In genomic region chr1:241817331-241817792, GRCh38 we compare ENCODE assay signal across 21 cellular contexts. TPM values are rescaled to one million over a fixed set of nuclear protein-coding genes. Genes with fewer than 3 reads are reported as not detected.
DNase-seq lines count a peak whose midpoint lies in the region; ATAC-seq, FAIRE-seq and TF ChIP-seq lines count a peak whose summit lies in the region.
"Had no signal": no experiment of that assay in that cellular context is flagged by ENCODE, and none has a peak within 500 bp of the region (broad histone marks: within the 10 kb centered on the region; RNA-seq: fewer than 3 reads in every experiment).

No MANE protein-coding gene starts in this region.

- DNase-seq in HT1080 (ENCODE audit: low read depth): peak; percentile 6
- DNase-seq in K562 (ENCODE audit: extremely low read depth in 1 of 4, low spot score in 3 of 4): no peak
- peak; percentile 90 for DNase-seq in mesenchymal stem cell
- no peak for DNase-seq in activated CD4-positive, alpha-beta T cell treated with anti-CD3 and anti-CD28 coated beads for 36 hours
- DNase-seq in HEK293T (ENCODE audit: extremely low spot score): no peak
- DNase-seq: activated CD8-positive, alpha-beta memory T cell treated with anti-CD3 and anti-CD28 coated beads, Interleukin-2, amount 50 U/mL, for 4 hours; activated naive CD4-positive, alpha-beta T cell treated with anti-CD3 and anti-CD28 coated beads, Interleukin-2, amount 10 ng/mL, durations not matched to agents 7 days and 5 days; hippocampal formation; KG1; NCI-H1436 treated with DMSO at 0.1 percent for 48 hours; NCI-H446; psoas muscle; testis had no signal

- no peak for TF ChIP-seq CTCF in K562 (IDR thresholded peaks at IDR 0.05 in 2 of 3, conservative IDR thresholded peaks at IDR 0.05 in 1 of 3; ENCODE audit: insufficient read depth in 2 of 3, low read depth in 1 of 3, low read length in 3 of 3)

- no peak overlapping the region for H3K27ac Mint-ChIP-seq in activated CD4-positive, alpha-beta T cell treated with anti-CD3 and anti-CD28 coated beads for 36 hours
- H3K27ac Mint-ChIP-seq: activated naive CD4-positive, alpha-beta T cell treated with anti-CD3 and anti-CD28 coated beads, Interleukin-2, amount 10 ng/mL, durations not matched to agents 7 days and 5 days had no signal

- no peaks in the 10 kb centered on the region for H3K9me3 Mint-ChIP-seq in activated CD4-positive, alpha-beta T cell treated with anti-CD3 and anti-CD28 coated beads for 36 hours (ENCODE audit: low read depth)
- H3K9me3 Mint-ChIP-seq: activated naive CD4-positive, alpha-beta T cell treated with anti-CD3 and anti-CD28 coated beads, Interleukin-2, amount 10 ng/mL, durations not matched to agents 7 days and 5 days had no signal

- H3K36me3 Mint-ChIP-seq in activated CD4-positive, alpha-beta T cell treated with anti-CD3 and anti-CD28 coated beads for 36 hours (ENCODE audit: low read depth): no peaks in the 10 kb centered on the region
- H3K36me3 Mint-ChIP-seq: activated naive CD4-positive, alpha-beta T cell treated with anti-CD3 and anti-CD28 coated beads, Interleukin-2, amount 10 ng/mL, durations not matched to agents 7 days and 5 days; naive B cell had no signal

- H3K27me3 ChIP-seq in BLaER1 treated with 17β-estradiol and CSF1 and Interleukin-3, amounts not matched to agents 10 nM and 100 nM: no peaks in the 10 kb centered on the region
- H3K27me3 ChIP-seq in K562 (ENCODE audit: control insufficient read depth in 2 of 2, insufficient read depth in 2 of 2, low read length in 2 of 2) (no peaks in the 10 kb centered on the region), mesenchymal stem cell (ENCODE audit: control insufficient read depth in 1 of 2, insufficient read depth in 1 of 2, low read length in 2 of 2) (no peaks in the 10 kb centered on the region)
- H3K27me3 ChIP-seq: testis had no signal

- ATAC-seq in K562 (no peak), HG03460 (IDR thresholded peaks at IDR 0.05; ENCODE audit: unreplicated experiment) (no peak), GM19328 (IDR thresholded peaks at IDR 0.05; ENCODE audit: unreplicated experiment) (no peak)
- ATAC-seq in activated CD4-positive, alpha-beta T cell treated with anti-CD3 and anti-CD28 coated beads for 36 hours: no peak
- ATAC-seq: activated CD4-positive, CD25-positive, alpha-beta regulatory T cell treated with anti-CD3 and anti-CD28 coated beads, Interleukin-2, amount 50 U/mL, for 24 hours; Panc1; psoas muscle had no signal

- no peak overlapping the region for H3K4me3 ChIP-seq in BLaER1 treated with 17β-estradiol and CSF1 and Interleukin-3, amounts not matched to agents 10 nM and 100 nM
- H3K4me3 ChIP-seq in K562 (no peak overlapping the region), mesenchymal stem cell (ENCODE audit: insufficient read depth in 1 of 2, low read depth in 1 of 2, low read length in 2 of 2) (peak overlapping the region in 1 of 2 experiments; percentile 31)
- H3K4me3 ChIP-seq: psoas muscle, testis had no signal

- 47% methylated on average over 1 of the region's 1 CpG for WGBS in K562 (ENCODE audit: insufficient coverage, low coverage, missing lambda C conversion rate)
- WGBS in mesenchymal stem cell: no CpG with 5 or more reads among the region's 1 CpG

- no peaks in the 10 kb centered on the region; a peak in 1 of 22 replicates for H4K20me1 ChIP-seq in BLaER1 treated with 17β-estradiol and CSF1 and Interleukin-3, amounts not matched to agents 10 nM and 100 nM
- no peaks in the 10 kb centered on the region for H4K20me1 ChIP-seq in K562 (replicated peaks; ENCODE audit: control insufficient read depth, insufficient read depth, low read length)

- no peak overlapping the region for H3K18ac ChIP-seq in mesenchymal stem cell (ENCODE audit: low read depth in 1 of 2, low read length in 2 of 2)

- POLR2A ChIA-PET in K562 (lab: Yijun Ruan, JAX) (no interaction called here), HEK293T (lab: Yijun Ruan, JAX) (interaction anchor here (1.5 kb wide), 1 partner anchor 30 kb away, joined by 4 read pairs; the partner anchor contains the start of gene EXO1)
- POLR2A ChIA-PET in activated CD4-positive, alpha-beta T cell treated with anti-CD3 and anti-CD28 coated beads for 36 hours (lab: Charles Lee): no interaction called here

- H3K9me3 ChIP-seq in BLaER1 treated with 17β-estradiol and CSF1 and Interleukin-3, amounts not matched to agents 10 nM and 100 nM (replicated peaks in 1 of 11): no peaks in the 10 kb centered on the region
- no peaks in the 10 kb centered on the region for H3K9me3 ChIP-seq in K562 (replicated peaks; ENCODE audit: control insufficient read depth, insufficient read depth, low read depth, low read length)
- no peaks in the 10 kb centered on the region for H3K9me3 ChIP-seq in mesenchymal stem cell (ENCODE audit: control insufficient read depth, low read length)
- H3K9me3 ChIP-seq: psoas muscle, testis had no signal

- TF ChIP-seq RAD21 in K562 (CRISPR knock-in tag; conservative IDR thresholded peaks at IDR 0.05 in 1 of 2, IDR thresholded peaks at IDR 0.05 in 1 of 2): no peak

- intact Hi-C loops in K562 (cut with micrococcal nuclease): no loop called here
- intact Hi-C loops in activated CD4-positive, alpha-beta T cell treated with anti-CD3 and anti-CD28 coated beads for 36 hours (cut with DNase I, micrococcal nuclease): no loop called here

- no TSS peak for BruUV-seq in K562 (replicated peaks; lab: Mats Ljungman, UMichigan)

- no peak overlapping the region for H2BK5ac ChIP-seq in mesenchymal stem cell (ENCODE audit: low read depth, low read length, poor library complexity, severe bottlenecking)

- in situ Hi-C loops in K562 (cut with MboI): no loop called here

- H4K8ac ChIP-seq in mesenchymal stem cell (ENCODE audit: low read length): peak overlapping the region; percentile 27

- H3K4me1 Mint-ChIP-seq in activated CD4-positive, alpha-beta T cell treated with anti-CD3 and anti-CD28 coated beads for 36 hours: no peaks in the 10 kb centered on the region
- H3K4me1 Mint-ChIP-seq: activated naive CD4-positive, alpha-beta T cell treated with anti-CD3 and anti-CD28 coated beads, Interleukin-2, amount 10 ng/mL, durations not matched to agents 7 days and 5 days had no signal

- H3K23ac ChIP-seq in mesenchymal stem cell (ENCODE audit: low read length in 2 of 2): no peak overlapping the region

- no peak for FAIRE-seq in K562 (lab: Jason Lieb, UNC)
- FAIRE-seq: H1 had no signal

- H2AK5ac ChIP-seq in mesenchymal stem cell (ENCODE audit: low read length, severe bottlenecking): no peak overlapping the region

- no peak overlapping the region for H2BK15ac ChIP-seq in mesenchymal stem cell (ENCODE audit: low read depth, poor library complexity, severe bottlenecking)

- H3K36me3 ChIP-seq in BLaER1 treated with 17β-estradiol and CSF1 and Interleukin-3, amounts not matched to agents 10 nM and 100 nM: no peaks in the 10 kb centered on the region
- H3K36me3 ChIP-seq in K562 (ENCODE audit: control insufficient read depth, insufficient read depth, low read length) (no peaks in the 10 kb centered on the region), mesenchymal stem cell (ENCODE audit: control insufficient read depth in 1 of 2, insufficient read depth in 2 of 2, low read depth in 1 of 2, low read length in 2 of 2) (no peaks in the 10 kb centered on the region)

- no peaks in the 10 kb centered on the region for H3K79me1 ChIP-seq in mesenchymal stem cell (replicated peaks; ENCODE audit: low read length, poor library complexity, severe bottlenecking)

- peaks cover 7% of the 10 kb centered on the region for H3K27me3 Mint-ChIP-seq in activated CD4-positive, alpha-beta T cell treated with anti-CD3 and anti-CD28 coated beads for 36 hours

- peak overlapping the region in 6 of 11 experiments; percentile 9 to 65 (median 56); a peak in 11 of 22 replicates for H3K4me2 ChIP-seq in BLaER1 treated with 17β-estradiol and CSF1 and Interleukin-3, amounts not matched to agents 10 nM and 100 nM
- H3K4me2 ChIP-seq in K562 (ENCODE audit: insufficient read depth, low read length): no peak overlapping the region
- H3K4me2 ChIP-seq in mesenchymal stem cell (ENCODE audit: low read length, poor library complexity, severe bottlenecking): no peak overlapping the region

- no peak for TF ChIP-seq EP300 in K562 (IDR thresholded peaks at IDR 0.05; ENCODE audit: low read length)

- H2BK120ac ChIP-seq in mesenchymal stem cell (ENCODE audit: low read depth, low read length): no peak overlapping the region

- H3K79me2 ChIP-seq in K562 (ENCODE audit: control insufficient read depth, insufficient read depth, low read length): no peaks in the 10 kb centered on the region

- H3K27ac ChIP-seq in BLaER1 treated with 17β-estradiol and CSF1 and Interleukin-3, amounts not matched to agents 10 nM and 100 nM: peak overlapping the region in 4 of 11 experiments; percentile 2 to 66 (median 63); a peak in 5 of 22 replicates
- H3K27ac ChIP-seq in K562 (ENCODE audit: extremely low read depth, low read depth, low read length) (no peak overlapping the region), mesenchymal stem cell (ENCODE audit: low read length, poor library complexity, severe bottlenecking) (peak overlapping the region; percentile 9)
- H3K27ac ChIP-seq: epithelial cell of prostate, psoas muscle, testis had no signal

- H3K4me3 Mint-ChIP-seq in activated CD4-positive, alpha-beta T cell treated with anti-CD3 and anti-CD28 coated beads for 36 hours: no peak overlapping the region
- H3K4me3 Mint-ChIP-seq: activated naive CD4-positive, alpha-beta T cell treated with anti-CD3 and anti-CD28 coated beads, Interleukin-2, amount 10 ng/mL, durations not matched to agents 7 days and 5 days had no signal

- no peak for TF ChIP-seq POLR2A in K562 (conservative IDR thresholded peaks at IDR 0.05)

- H4K91ac ChIP-seq in mesenchymal stem cell (ENCODE audit: low read length): no peak overlapping the region

- peak overlapping the region in 1 of 11 experiments; percentile 14; a peak in 1 of 22 replicates for H3K9ac ChIP-seq in BLaER1 treated with 17β-estradiol and CSF1 and Interleukin-3, amounts not matched to agents 10 nM and 100 nM
- H3K9ac ChIP-seq in K562 (ENCODE audit: insufficient read depth in 1 of 2, low read depth in 2 of 2, low read length in 2 of 2): no peak overlapping the region
- peak overlapping the region; percentile 15 for H3K9ac ChIP-seq in mesenchymal stem cell (ENCODE audit: low read length)

- H3K4me1 ChIP-seq in BLaER1 treated with 17β-estradiol and CSF1 and Interleukin-3, amounts not matched to agents 10 nM and 100 nM: peaks cover 0 to 39% (median 12%) of the 10 kb centered on the region in 10 experiments; a peak in 11 of 20 replicates
- H3K4me1 ChIP-seq in K562 (replicated peaks in 1 of 2; ENCODE audit: control insufficient read depth in 2 of 2, insufficient read depth in 2 of 2, low read length in 2 of 2) (peaks cover 4 to 14% of the 10 kb centered on the region in 2 experiments; a peak in 4 of 5 replicates), mesenchymal stem cell (ENCODE audit: control insufficient read depth, insufficient read depth, low read depth, low read length) (no peaks in the 10 kb centered on the region)
- H3K4me1 ChIP-seq: psoas muscle, testis had no signal

- no peak overlapping the region for H2AFZ ChIP-seq in K562 (ENCODE audit: low read depth, low read length)
- H2AFZ ChIP-seq in mesenchymal stem cell (ENCODE audit: low read depth, low read length): no peak overlapping the region

- no peak overlapping the region for H3K14ac ChIP-seq in mesenchymal stem cell (ENCODE audit: low read length in 2 of 2)

- CTCF ChIA-PET in K562 (lab: Yijun Ruan, JAX; ENCODE audit: low intra/inter-chr PET ratio): no interaction called here
- CTCF ChIA-PET in activated CD4-positive, alpha-beta T cell treated with anti-CD3 and anti-CD28 coated beads for 36 hours (lab: Charles Lee): interaction anchor here (0.7 kb wide), 2 partner anchors 20 to 221 kb away, joined by 3 read pairs; no protein-coding TSS in a partner anchor
- CTCF ChIA-PET in HEK293T (lab: Yijun Ruan, JAX): no interaction called here

- H3K9me1 ChIP-seq in K562 (ENCODE audit: control insufficient read depth, insufficient read depth, low read length): no peaks in the 10 kb centered on the region

- H2BK12ac ChIP-seq in mesenchymal stem cell (ENCODE audit: low read length in 2 of 2): no peak overlapping the region

- no peak overlapping the region for H3K4ac ChIP-seq in mesenchymal stem cell (ENCODE audit: low read depth in 1 of 2, low read length in 2 of 2)

RNA-seq across cellular contexts. Expression of gene EXO1, which starts 30.6 kb away (rescaled TPM):
- total RNA-seq in HT1080 (2014; rRNA removed; shearing (Covaris generic)): 48.0 and 50.1 TPM in 2 replicates
- polyA plus RNA-seq in HT1080 (2015; cell fraction: cytosol; rRNA removed): 15.5 and 22.1 TPM in 2 replicates
- polyA plus RNA-seq in HT1080 (2015; cell fraction: nucleus; rRNA removed): 22.7 and 34.6 TPM in 2 replicates
- total RNA-seq in K562 (2011; cell fraction: chromatin; rRNA removed; ENCODE audit: low replicate concordance): 64.7 and 140 TPM in 2 replicates
- total RNA-seq in K562 (2011; cell fraction: nucleolus; rRNA removed): 34.7 and 43.2 TPM in 2 replicates
- 35.2 and 47.5 TPM in 2 replicates for total RNA-seq in K562 (2011; cell fraction: nucleoplasm; rRNA removed)
- total RNA-seq in K562 (2014; rRNA removed) (79.6 and 95.1 TPM in 2 replicates), K562 (2014; rRNA removed; fragmentation: Illumina TruSeq; extraction: Trizol) (125 and 135 TPM in 2 replicates), K562 (2015; rRNA removed; fragmentation: Illumina TruSeq; extraction: Trizol) (101 and 108 TPM in 2 replicates), K562 (2021) (101 and 107 TPM in 2 replicates)
- polyA plus RNA-seq in K562 (2011; rRNA removed) (54.6 and 65.9 TPM in 2 replicates), K562 (2014; fragmentation: Illumina TruSeq; extraction: Trizol) (105 and 116 TPM in 2 replicates), K562 (2014; fragmentation: Nextera tagmentation; extraction: Ambion mirVana) (10 to 100 TPM; 36.0 to 83.9 TPM), K562 (2014; rRNA removed) (69.5 and 71.9 TPM in 2 replicates)
- polyA plus RNA-seq in K562 (2011; cell fraction: cytosol; rRNA removed): 17.0 and 30.4 TPM in 2 replicates
- polyA plus RNA-seq in K562 (2011; cell fraction: nucleus; rRNA removed): 31.9 and 42.5 TPM in 2 replicates
- polyA plus RNA-seq in K562 (2012): 36.8 and 61.1 TPM in 2 replicates
- 154 and 157 TPM in 2 replicates for polyA minus RNA-seq in K562 (2011; rRNA and poly(A)+ RNA removed)
- 48.3 and 58.5 TPM in 2 replicates for polyA minus RNA-seq in K562 (2011; cell fraction: cytosol; rRNA and poly(A)+ RNA removed)
- 39.0 and 66.5 TPM in 2 replicates for polyA minus RNA-seq in K562 (2011; cell fraction: nucleus; rRNA and poly(A)+ RNA removed)
- 2.1 TPM for polyA plus RNA-seq in mesenchymal stem cell (2013, experiment 1 of 2)
- polyA plus RNA-seq in mesenchymal stem cell (2013, experiment 2 of 2): 1.7 TPM
- 10 to 100 TPM; 53.8 to 57.8 TPM for total RNA-seq in activated CD4-positive, alpha-beta T cell treated with anti-CD3 and anti-CD28 coated beads for 36 hours

Comparison
In these comparisons a context has a peak if more than half of its experiments do, and no peak if none do; other contexts are left out.
1. H3K4me2 ChIP-seq: peak in BLaER1 treated with 17β-estradiol and CSF1 and Interleukin-3, amounts not matched to agents 10 nM and 100 nM (6 of 11); none in K562 (single experiment) and mesenchymal stem cell (single experiment).
2. DNase-seq: peak in HT1080 (single experiment) and mesenchymal stem cell (single experiment); none in K562 (0 of 4), activated CD4-positive, alpha-beta T cell treated with anti-CD3 and anti-CD28 coated beads for 36 hours (single experiment) and HEK293T (single experiment).